In genomic region chr10:80290474-80291220, GRCh38 we compare ENCODE assay signal across 1 cellular context.
TF ChIP-seq lines count a peak whose summit lies in the region.

No MANE protein-coding gene starts in this region.

TF ChIP-seq in HepG2, 621 proteins besides CTCF, POLR2A, EP300 and RAD21 (continued from another document and continues in another):
- TF ChIP-seq, protein P1, sequence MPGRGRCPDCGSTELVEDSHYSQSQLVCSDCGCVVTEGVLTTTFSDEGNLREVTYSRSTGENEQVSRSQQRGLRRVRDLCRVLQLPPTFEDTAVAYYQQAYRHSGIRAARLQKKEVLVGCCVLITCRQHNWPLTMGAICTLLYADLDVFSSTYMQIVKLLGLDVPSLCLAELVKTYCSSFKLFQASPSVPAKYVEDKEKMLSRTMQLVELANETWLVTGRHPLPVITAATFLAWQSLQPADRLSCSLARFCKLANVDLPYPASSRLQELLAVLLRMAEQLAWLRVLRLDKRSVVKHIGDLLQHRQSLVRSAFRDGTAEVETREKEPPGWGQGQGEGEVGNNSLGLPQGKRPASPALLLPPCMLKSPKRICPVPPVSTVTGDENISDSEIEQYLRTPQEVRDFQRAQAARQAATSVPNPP (CRISPR knock-in tag; IDR thresholded peaks at IDR 0.05), result no peak
- TF ChIP-seq, protein P2, sequence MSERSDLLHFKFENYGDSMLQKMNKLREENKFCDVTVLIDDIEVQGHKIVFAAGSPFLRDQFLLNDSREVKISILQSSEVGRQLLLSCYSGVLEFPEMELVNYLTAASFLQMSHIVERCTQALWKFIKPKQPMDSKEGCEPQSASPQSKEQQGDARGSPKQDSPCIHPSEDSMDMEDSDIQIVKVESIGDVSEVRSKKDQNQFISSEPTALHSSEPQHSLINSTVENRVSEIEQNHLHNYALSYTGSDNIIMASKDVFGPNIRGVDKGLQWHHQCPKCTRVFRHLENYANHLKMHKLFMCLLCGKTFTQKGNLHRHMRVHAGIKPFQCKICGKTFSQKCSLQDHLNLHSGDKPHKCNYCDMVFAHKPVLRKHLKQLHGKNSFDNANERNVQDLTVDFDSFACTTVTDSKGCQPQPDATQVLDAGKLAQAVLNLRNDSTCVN (CRISPR knock-in tag; IDR thresholded peaks at IDR 0.05; ENCODE audit: borderline replicate concordance), result no peak
- TF ChIP-seq ATF5 (CRISPR knock-in tag; IDR thresholded peaks at IDR 0.05; ENCODE audit: low read depth) (no peak), NFKBIZ (CRISPR knock-in tag; IDR thresholded peaks at IDR 0.05) (no peak), ZNF737 (CRISPR knock-in tag; IDR thresholded peaks at IDR 0.05; ENCODE audit: borderline replicate concordance) (no peak), MTERF4 (CRISPR knock-in tag; IDR thresholded peaks at IDR 0.05) (no peak), ZNF547 (CRISPR knock-in tag; IDR thresholded peaks at IDR 0.05) (no peak), DR1 (CRISPR knock-in tag; IDR thresholded peaks at IDR 0.05) (no peak), CEBPZ (IDR thresholded peaks at IDR 0.05; ENCODE audit: low read length) (no peak), HMG20B (CRISPR knock-in tag; conservative IDR thresholded peaks at IDR 0.05) (peak; percentile 25; the same call in 1 of the 2 replicates), ZNF576 (CRISPR knock-in tag; IDR thresholded peaks at IDR 0.05) (no peak), ZNF616 (CRISPR knock-in tag; IDR thresholded peaks at IDR 0.05; ENCODE audit: low read depth) (no peak), SNAPC5 (CRISPR knock-in tag; IDR thresholded peaks at IDR 0.05; ENCODE audit: borderline replicate concordance) (peak; percentile 95), FOSL2 (CRISPR knock-in tag; IDR thresholded peaks at IDR 0.05) (peak; percentile 46; the same call in 1 of the 2 replicates), MNT (IDR thresholded peaks at IDR 0.05) (no peak), PREB (CRISPR knock-in tag; IDR thresholded peaks at IDR 0.05) (no peak), ZNF292 (CRISPR knock-in tag; IDR thresholded peaks at IDR 0.05; ENCODE audit: borderline replicate concordance, low read depth) (peak; percentile 22; the same call in 1 of the 2 replicates), ZNF549 (CRISPR knock-in tag; IDR thresholded peaks at IDR 0.05) (no peak), ZNF367 (CRISPR knock-in tag; IDR thresholded peaks at IDR 0.05; ENCODE audit: borderline replicate concordance) (no peak), FOXO1 (CRISPR knock-in tag; IDR thresholded peaks at IDR 0.05) (peak; percentile 23; the same call in 1 of the 2 replicates), NBN (conservative IDR thresholded peaks at IDR 0.05) (no peak)
- TF ChIP-seq, protein P3, sequence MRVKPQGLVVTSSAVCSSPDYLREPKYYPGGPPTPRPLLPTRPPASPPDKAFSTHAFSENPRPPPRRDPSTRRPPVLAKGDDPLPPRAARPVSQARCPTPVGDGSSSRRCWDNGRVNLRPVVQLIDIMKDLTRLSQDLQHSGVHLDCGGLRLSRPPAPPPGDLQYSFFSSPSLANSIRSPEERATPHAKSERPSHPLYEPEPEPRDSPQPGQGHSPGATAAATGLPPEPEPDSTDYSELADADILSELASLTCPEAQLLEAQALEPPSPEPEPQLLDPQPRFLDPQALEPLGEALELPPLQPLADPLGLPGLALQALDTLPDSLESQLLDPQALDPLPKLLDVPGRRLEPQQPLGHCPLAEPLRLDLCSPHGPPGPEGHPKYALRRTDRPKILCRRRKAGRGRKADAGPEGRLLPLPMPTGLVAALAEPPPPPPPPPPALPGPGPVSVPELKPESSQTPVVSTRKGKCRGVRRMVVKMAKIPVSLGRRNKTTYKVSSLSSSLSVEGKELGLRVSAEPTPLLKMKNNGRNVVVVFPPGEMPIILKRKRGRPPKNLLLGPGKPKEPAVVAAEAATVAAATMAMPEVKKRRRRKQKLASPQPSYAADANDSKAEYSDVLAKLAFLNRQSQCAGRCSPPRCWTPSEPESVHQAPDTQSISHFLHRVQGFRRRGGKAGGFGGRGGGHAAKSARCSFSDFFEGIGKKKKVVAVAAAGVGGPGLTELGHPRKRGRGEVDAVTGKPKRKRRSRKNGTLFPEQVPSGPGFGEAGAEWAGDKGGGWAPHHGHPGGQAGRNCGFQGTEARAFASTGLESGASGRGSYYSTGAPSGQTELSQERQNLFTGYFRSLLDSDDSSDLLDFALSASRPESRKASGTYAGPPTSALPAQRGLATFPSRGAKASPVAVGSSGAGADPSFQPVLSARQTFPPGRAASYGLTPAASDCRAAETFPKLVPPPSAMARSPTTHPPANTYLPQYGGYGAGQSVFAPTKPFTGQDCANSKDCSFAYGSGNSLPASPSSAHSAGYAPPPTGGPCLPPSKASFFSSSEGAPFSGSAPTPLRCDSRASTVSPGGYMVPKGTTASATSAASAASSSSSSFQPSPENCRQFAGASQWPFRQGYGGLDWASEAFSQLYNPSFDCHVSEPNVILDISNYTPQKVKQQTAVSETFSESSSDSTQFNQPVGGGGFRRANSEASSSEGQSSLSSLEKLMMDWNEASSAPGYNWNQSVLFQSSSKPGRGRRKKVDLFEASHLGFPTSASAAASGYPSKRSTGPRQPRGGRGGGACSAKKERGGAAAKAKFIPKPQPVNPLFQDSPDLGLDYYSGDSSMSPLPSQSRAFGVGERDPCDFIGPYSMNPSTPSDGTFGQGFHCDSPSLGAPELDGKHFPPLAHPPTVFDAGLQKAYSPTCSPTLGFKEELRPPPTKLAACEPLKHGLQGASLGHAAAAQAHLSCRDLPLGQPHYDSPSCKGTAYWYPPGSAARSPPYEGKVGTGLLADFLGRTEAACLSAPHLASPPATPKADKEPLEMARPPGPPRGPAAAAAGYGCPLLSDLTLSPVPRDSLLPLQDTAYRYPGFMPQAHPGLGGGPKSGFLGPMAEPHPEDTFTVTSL (CRISPR knock-in tag; IDR thresholded peaks at IDR 0.05; ENCODE audit: borderline replicate concordance), result peak; percentile 86; the same call in 1 of the 2 replicates
- TF ChIP-seq, protein P4, sequence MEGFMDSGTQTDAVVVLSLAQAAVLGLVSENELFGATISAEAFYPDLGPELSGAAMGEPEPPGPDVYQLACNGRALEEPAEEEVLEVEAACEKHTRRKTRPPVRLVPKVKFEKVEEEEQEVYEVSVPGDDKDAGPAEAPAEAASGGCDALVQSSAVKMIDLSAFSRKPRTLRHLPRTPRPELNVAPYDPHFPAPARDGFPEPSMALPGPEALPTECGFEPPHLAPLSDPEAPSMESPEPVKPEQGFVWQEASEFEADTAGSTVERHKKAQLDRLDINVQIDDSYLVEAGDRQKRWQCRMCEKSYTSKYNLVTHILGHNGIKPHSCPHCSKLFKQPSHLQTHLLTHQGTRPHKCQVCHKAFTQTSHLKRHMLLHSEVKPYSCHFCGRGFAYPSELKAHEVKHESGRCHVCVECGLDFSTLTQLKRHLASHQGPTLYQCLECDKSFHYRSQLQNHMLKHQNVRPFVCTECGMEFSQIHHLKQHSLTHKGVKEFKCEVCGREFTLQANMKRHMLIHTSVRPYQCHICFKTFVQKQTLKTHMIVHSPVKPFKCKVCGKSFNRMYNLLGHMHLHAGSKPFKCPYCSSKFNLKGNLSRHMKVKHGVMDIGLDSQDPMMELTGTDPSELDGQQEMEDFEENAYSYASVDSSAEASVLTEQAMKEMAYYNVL (CRISPR knock-in tag; IDR thresholded peaks at IDR 0.05; ENCODE audit: borderline replicate concordance), result no peak
- TF ChIP-seq, protein P5, sequence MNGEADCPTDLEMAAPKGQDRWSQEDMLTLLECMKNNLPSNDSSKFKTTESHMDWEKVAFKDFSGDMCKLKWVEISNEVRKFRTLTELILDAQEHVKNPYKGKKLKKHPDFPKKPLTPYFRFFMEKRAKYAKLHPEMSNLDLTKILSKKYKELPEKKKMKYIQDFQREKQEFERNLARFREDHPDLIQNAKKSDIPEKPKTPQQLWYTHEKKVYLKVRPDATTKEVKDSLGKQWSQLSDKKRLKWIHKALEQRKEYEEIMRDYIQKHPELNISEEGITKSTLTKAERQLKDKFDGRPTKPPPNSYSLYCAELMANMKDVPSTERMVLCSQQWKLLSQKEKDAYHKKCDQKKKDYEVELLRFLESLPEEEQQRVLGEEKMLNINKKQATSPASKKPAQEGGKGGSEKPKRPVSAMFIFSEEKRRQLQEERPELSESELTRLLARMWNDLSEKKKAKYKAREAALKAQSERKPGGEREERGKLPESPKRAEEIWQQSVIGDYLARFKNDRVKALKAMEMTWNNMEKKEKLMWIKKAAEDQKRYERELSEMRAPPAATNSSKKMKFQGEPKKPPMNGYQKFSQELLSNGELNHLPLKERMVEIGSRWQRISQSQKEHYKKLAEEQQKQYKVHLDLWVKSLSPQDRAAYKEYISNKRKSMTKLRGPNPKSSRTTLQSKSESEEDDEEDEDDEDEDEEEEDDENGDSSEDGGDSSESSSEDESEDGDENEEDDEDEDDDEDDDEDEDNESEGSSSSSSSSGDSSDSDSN (CRISPR knock-in tag; IDR thresholded peaks at IDR 0.05), result no peak
- TF ChIP-seq, protein P6, sequence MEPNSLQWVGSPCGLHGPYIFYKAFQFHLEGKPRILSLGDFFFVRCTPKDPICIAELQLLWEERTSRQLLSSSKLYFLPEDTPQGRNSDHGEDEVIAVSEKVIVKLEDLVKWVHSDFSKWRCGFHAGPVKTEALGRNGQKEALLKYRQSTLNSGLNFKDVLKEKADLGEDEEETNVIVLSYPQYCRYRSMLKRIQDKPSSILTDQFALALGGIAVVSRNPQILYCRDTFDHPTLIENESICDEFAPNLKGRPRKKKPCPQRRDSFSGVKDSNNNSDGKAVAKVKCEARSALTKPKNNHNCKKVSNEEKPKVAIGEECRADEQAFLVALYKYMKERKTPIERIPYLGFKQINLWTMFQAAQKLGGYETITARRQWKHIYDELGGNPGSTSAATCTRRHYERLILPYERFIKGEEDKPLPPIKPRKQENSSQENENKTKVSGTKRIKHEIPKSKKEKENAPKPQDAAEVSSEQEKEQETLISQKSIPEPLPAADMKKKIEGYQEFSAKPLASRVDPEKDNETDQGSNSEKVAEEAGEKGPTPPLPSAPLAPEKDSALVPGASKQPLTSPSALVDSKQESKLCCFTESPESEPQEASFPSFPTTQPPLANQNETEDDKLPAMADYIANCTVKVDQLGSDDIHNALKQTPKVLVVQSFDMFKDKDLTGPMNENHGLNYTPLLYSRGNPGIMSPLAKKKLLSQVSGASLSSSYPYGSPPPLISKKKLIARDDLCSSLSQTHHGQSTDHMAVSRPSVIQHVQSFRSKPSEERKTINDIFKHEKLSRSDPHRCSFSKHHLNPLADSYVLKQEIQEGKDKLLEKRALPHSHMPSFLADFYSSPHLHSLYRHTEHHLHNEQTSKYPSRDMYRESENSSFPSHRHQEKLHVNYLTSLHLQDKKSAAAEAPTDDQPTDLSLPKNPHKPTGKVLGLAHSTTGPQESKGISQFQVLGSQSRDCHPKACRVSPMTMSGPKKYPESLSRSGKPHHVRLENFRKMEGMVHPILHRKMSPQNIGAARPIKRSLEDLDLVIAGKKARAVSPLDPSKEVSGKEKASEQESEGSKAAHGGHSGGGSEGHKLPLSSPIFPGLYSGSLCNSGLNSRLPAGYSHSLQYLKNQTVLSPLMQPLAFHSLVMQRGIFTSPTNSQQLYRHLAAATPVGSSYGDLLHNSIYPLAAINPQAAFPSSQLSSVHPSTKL (CRISPR knock-in tag; IDR thresholded peaks at IDR 0.05), result peak; percentile 92
